In the genomic region with DNA sequence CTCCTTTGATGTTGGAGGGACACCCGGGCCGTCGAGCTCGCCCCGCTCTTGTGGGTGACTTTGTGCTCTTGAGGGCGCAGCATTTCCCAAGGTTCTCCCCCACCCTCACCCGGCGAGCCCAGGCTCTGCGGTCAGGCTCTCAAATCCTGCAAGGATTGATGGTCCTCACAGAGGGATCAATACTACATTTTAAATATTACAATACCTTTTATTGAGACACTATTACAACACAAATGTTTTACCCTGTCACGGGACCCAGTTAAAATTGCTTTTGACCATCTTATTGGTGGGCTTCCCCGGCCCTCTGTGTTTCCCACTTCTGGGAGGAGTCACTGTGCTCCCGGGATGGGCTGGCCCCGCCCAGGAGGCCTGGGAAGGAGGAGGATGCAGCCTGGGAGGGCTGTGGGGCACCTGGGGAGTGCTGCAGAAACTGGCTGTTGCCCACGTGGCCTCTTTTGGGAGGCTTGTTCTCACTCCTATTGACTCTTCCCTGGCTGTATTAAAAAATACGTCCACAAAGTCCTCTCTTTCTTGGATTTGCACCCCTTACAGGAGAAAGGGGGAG, we compare ENCODE assay signal across 8 cellular contexts.
DNase-seq lines count a peak whose midpoint lies in the region; ATAC-seq, FAIRE-seq and TF ChIP-seq lines count a peak whose summit lies in the region.

No MANE protein-coding gene starts in this region.

- TF ChIP-seq CTCF in heart right ventricle (IDR thresholded peaks at IDR 0.05) = no peak
- no peak for TF ChIP-seq CTCF in bronchial epithelial cell (IDR thresholded peaks at IDR 0.05; ENCODE audit: insufficient read depth, low read length, severe bottlenecking)
- TF ChIP-seq CTCF in mucosa of descending colon (IDR thresholded peaks at IDR 0.05) = no peak

- H3K36me3 ChIP-seq in heart right ventricle = no peaks in the 10 kb centered on the region
- H3K36me3 ChIP-seq in bronchial epithelial cell (ENCODE audit: control insufficient read depth, insufficient read depth, low read length) = no peaks in the 10 kb centered on the region
- H3K36me3 ChIP-seq in mucosa of descending colon (ENCODE audit: low read depth) = no peaks in the 10 kb centered on the region

- FAIRE-seq in bronchial epithelial cell (lab: Jason Lieb, UNC) (no peak), urothelium cell line (lab: Jason Lieb, UNC) (peak; percentile 61)

- H3K27me3 ChIP-seq in heart right ventricle (peaks cover 0 to 66% (median 62%) of the 10 kb centered on the region in 7 donors), bronchial epithelial cell (ENCODE audit: control insufficient read depth, insufficient read depth, low read length) (no peaks in the 10 kb centered on the region)

- no peak for ATAC-seq in heart right ventricle
- no peak for ATAC-seq in Right ventricle myocardium superior (ENCODE audit: poor library complexity)
- ATAC-seq in mucosa of descending colon = peak; percentile 31

- intact Hi-C loops in heart right ventricle (cut with DNase I) (no loop called here), Right ventricle myocardium superior (cut with DNase I) (no loop called here), mucosa of descending colon (cut with DNase I, micrococcal nuclease) (no loop called here)

- peaks cover 0 to 7% (median 0%) of the 10 kb centered on the region in 9 donors for H3K4me1 ChIP-seq in heart right ventricle
- H3K4me1 ChIP-seq in mucosa of descending colon (ENCODE audit: low read depth) = no peaks in the 10 kb centered on the region

- WGBS in heart right ventricle, 2 donors = 35% methylated on average over 15 of the region's 15 CpGs

- peak overlapping the region in 1 of 10 donors; percentile 79 for H3K27ac ChIP-seq in heart right ventricle

- DNase-seq in heart right ventricle (no peak), Right ventricle myocardium superior (no peak), bronchial epithelial cell (ENCODE audit: low read depth) (no peak), mucosa of descending colon (no peak), urothelium cell line (ENCODE audit: low spot score) (peak; percentile 90), occipital lobe (lab: John Stamatoyannopoulos, UW) (no peak), UCSD-AML1 (lab: John Stamatoyannopoulos, UW; ENCODE audit: unreplicated experiment) (no peak), DMS153 treated with DMSO at 0.1 percent for 48 hours (lab: John Stamatoyannopoulos, UW; ENCODE audit: unreplicated experiment) (no peak)

- H3K4me3 ChIP-seq in heart right ventricle (peak overlapping the region in 8 of 10 donors; percentile 29 to 61 (median 54)), bronchial epithelial cell (ENCODE audit: low read depth, low read length) (peak overlapping the region; percentile 48), mucosa of descending colon (no peak overlapping the region)

- peaks cover 0 to 8% (median 0%) of the 10 kb centered on the region in 11 donors for H3K9me3 ChIP-seq in heart right ventricle
- H3K9me3 ChIP-seq in mucosa of descending colon = no peaks in the 10 kb centered on the region
